ENCODE assay signal across 9 cellular contexts in genomic region chr1:23178931-23179330, GRCh38. TPM values are rescaled to one million over a fixed set of nuclear protein-coding genes. Genes with fewer than 3 reads are reported as not detected.
DNase-seq lines count a peak whose midpoint lies in the region; ATAC-seq, FAIRE-seq and TF ChIP-seq lines count a peak whose summit lies in the region.
"Had no signal": no experiment of that assay in that cellular context is flagged by ENCODE, and none has a peak within 500 bp of the region (broad histone marks: within the 10 kb centered on the region; RNA-seq: fewer than 3 reads in every experiment).

No MANE protein-coding gene starts in this region.

- TF ChIP-seq EP300 in ovary (IDR thresholded peaks at IDR 0.05) = no peak

- H3K27me3 Mint-ChIP-seq in activated CD8-positive, alpha-beta T cell treated with anti-CD3 and anti-CD28 coated beads for 36 hours = peaks cover 32% of the 10 kb centered on the region
- peaks cover 45% of the 10 kb centered on the region for H3K27me3 Mint-ChIP-seq in activated CD8-positive, alpha-beta T cell treated with anti-CD3 and anti-CD28 coated beads, Interleukin-2, amount 10 ng/mL, durations not matched to agents 7 days and 5 days (ENCODE audit: low read depth)
- peaks cover 27% of the 10 kb centered on the region for H3K27me3 Mint-ChIP-seq in type B pancreatic cell

- TF ChIP-seq POLR2A in ovary (IDR thresholded peaks at IDR 0.05) = no peak
- no peak for TF ChIP-seq POLR2A in H54 (IDR thresholded peaks at IDR 0.05; ENCODE audit: low read depth, low read length)

- ATAC-seq in activated CD8-positive, alpha-beta T cell treated with anti-CD3 and anti-CD28 coated beads for 36 hours = no peak
- no peak for ATAC-seq in activated CD8-positive, alpha-beta T cell treated with anti-CD3 and anti-CD28 coated beads, Interleukin-2, amount 10 ng/mL, durations not matched to agents 7 days and 5 days
- no peak for ATAC-seq in GM21786 (IDR thresholded peaks at IDR 0.05; ENCODE audit: unreplicated experiment)

- intact Hi-C loops in activated CD8-positive, alpha-beta T cell treated with anti-CD3 and anti-CD28 coated beads for 36 hours (cut with micrococcal nuclease) = no loop called here
- intact Hi-C loops in ovary (cut with DNase I) = loop anchor here in 1 of 4 donors (5.0 kb wide), 1 partner anchor 67 kb away; no protein-coding TSS in a partner anchor

- H3K4me3 ChIP-seq in fibroblast of the aortic adventitia (ENCODE audit: low read depth, low read length) (no peak overlapping the region), ovary (no peak overlapping the region)

- POLR2A ChIA-PET in activated CD8-positive, alpha-beta T cell treated with anti-CD3 and anti-CD28 coated beads for 36 hours (lab: Charles Lee) = interaction anchor here (0.7 to 1.9 kb wide), 2 partner anchors 79 to 1388 kb away, joined by 3 to 6 read pairs; no protein-coding TSS in a partner anchor
- POLR2A ChIA-PET in activated CD8-positive, alpha-beta T cell treated with anti-CD3 and anti-CD28 coated beads, Interleukin-2, amount 10 ng/mL, durations not matched to agents 7 days and 5 days (lab: Charles Lee) = no interaction called here

- peaks cover 4% of the 10 kb centered on the region for H3K4me1 ChIP-seq in ovary (ENCODE audit: insufficient read depth)

- CTCF ChIA-PET in activated CD8-positive, alpha-beta T cell treated with anti-CD3 and anti-CD28 coated beads for 36 hours (lab: Charles Lee) = interaction anchor here (1.0 to 15.7 kb wide), 3 partner anchors 68 to 124 kb away, joined by 3 to 748 read pairs (median 7); no protein-coding TSS in a partner anchor
- CTCF ChIA-PET in activated CD8-positive, alpha-beta T cell treated with anti-CD3 and anti-CD28 coated beads, Interleukin-2, amount 10 ng/mL, durations not matched to agents 7 days and 5 days (lab: Charles Lee) = interaction anchor here (0.7 to 12.6 kb wide), 3 partner anchors 55 to 81 kb away, joined by 3 to 735 read pairs (median 3); no protein-coding TSS in a partner anchor

- FAIRE-seq in H54 (lab: Jason Lieb, UNC) = no peak

- H3K9me3 ChIP-seq in ovary = no peaks in the 10 kb centered on the region

- no peak overlapping the region for H3K27ac ChIP-seq in ovary

- H3K36me3 ChIP-seq in ovary = no peaks in the 10 kb centered on the region

- H3K36me3 Mint-ChIP-seq in activated CD8-positive, alpha-beta T cell treated with anti-CD3 and anti-CD28 coated beads for 36 hours (ENCODE audit: low read depth) = no peaks in the 10 kb centered on the region
- no peaks in the 10 kb centered on the region for H3K36me3 Mint-ChIP-seq in activated CD8-positive, alpha-beta T cell treated with anti-CD3 and anti-CD28 coated beads, Interleukin-2, amount 10 ng/mL, durations not matched to agents 7 days and 5 days (ENCODE audit: low read depth)
- H3K36me3 Mint-ChIP-seq in type B pancreatic cell = no peaks in the 10 kb centered on the region

- no peak overlapping the region for H3K4me3 Mint-ChIP-seq in activated CD8-positive, alpha-beta T cell treated with anti-CD3 and anti-CD28 coated beads for 36 hours
- no peak overlapping the region for H3K4me3 Mint-ChIP-seq in activated CD8-positive, alpha-beta T cell treated with anti-CD3 and anti-CD28 coated beads, Interleukin-2, amount 10 ng/mL, durations not matched to agents 7 days and 5 days
- peak overlapping the region; percentile 65 for H3K4me3 Mint-ChIP-seq in type B pancreatic cell

- H3K27ac Mint-ChIP-seq in activated CD8-positive, alpha-beta T cell treated with anti-CD3 and anti-CD28 coated beads for 36 hours = no peak overlapping the region
- no peak overlapping the region for H3K27ac Mint-ChIP-seq in activated CD8-positive, alpha-beta T cell treated with anti-CD3 and anti-CD28 coated beads, Interleukin-2, amount 10 ng/mL, durations not matched to agents 7 days and 5 days
- peak overlapping the region; percentile 68 for H3K27ac Mint-ChIP-seq in type B pancreatic cell

- no peak for DNase-seq in activated CD8-positive, alpha-beta T cell treated with anti-CD3 and anti-CD28 coated beads for 36 hours
- no peak for DNase-seq in activated CD8-positive, alpha-beta T cell treated with anti-CD3 and anti-CD28 coated beads, Interleukin-2, amount 10 ng/mL, durations not matched to agents 7 days and 5 days
- DNase-seq in SK-MEL-5 (ENCODE audit: low read depth, low spot score) (peak; percentile 46), fibroblast of the aortic adventitia (ENCODE audit: low read depth) (peak; percentile 43), type B pancreatic cell (ENCODE audit: extremely low spot score, unreplicated experiment) (no peak), ovary (no peak), H54 (ENCODE audit: insufficient read length, low spot score) (no peak)
- DNase-seq: NCI-H1694 treated with DMSO at 0.1 percent for 48 hours had no signal

- H3K27me3 ChIP-seq in ovary = no peaks in the 10 kb centered on the region

- 57 to 61% (median 61%) methylated on average over 6 of the region's 6 CpGs for WGBS in ovary, 3 donors

- peak; percentile 24 for TF ChIP-seq CTCF in activated CD8-positive, alpha-beta T cell treated with anti-CD3 and anti-CD28 coated beads for 36 hours (IDR thresholded peaks at IDR 0.05)
- TF ChIP-seq CTCF in fibroblast of the aortic adventitia (IDR thresholded peaks at IDR 0.05; ENCODE audit: insufficient read depth, low read length) = peak; percentile 54
- TF ChIP-seq CTCF in type B pancreatic cell (conservative IDR thresholded peaks at IDR 0.05) = peak; percentile 67
- TF ChIP-seq CTCF in ovary (IDR thresholded peaks at IDR 0.05) = no peak

- H3K4me1 Mint-ChIP-seq in activated CD8-positive, alpha-beta T cell treated with anti-CD3 and anti-CD28 coated beads for 36 hours (ENCODE audit: low read depth) = peaks cover 16% of the 10 kb centered on the region
- H3K4me1 Mint-ChIP-seq in activated CD8-positive, alpha-beta T cell treated with anti-CD3 and anti-CD28 coated beads, Interleukin-2, amount 10 ng/mL, durations not matched to agents 7 days and 5 days (ENCODE audit: low read depth) = peaks cover 23% of the 10 kb centered on the region
- H3K4me1 Mint-ChIP-seq in type B pancreatic cell (ENCODE audit: unreplicated experiment) = no peaks in the 10 kb centered on the region

- no peaks in the 10 kb centered on the region for H3K9me3 Mint-ChIP-seq in activated CD8-positive, alpha-beta T cell treated with anti-CD3 and anti-CD28 coated beads for 36 hours
- H3K9me3 Mint-ChIP-seq in activated CD8-positive, alpha-beta T cell treated with anti-CD3 and anti-CD28 coated beads, Interleukin-2, amount 10 ng/mL, durations not matched to agents 7 days and 5 days (ENCODE audit: insufficient read depth) = no peaks in the 10 kb centered on the region
- H3K9me3 Mint-ChIP-seq in type B pancreatic cell = no peaks in the 10 kb centered on the region

- in situ Hi-C loops in SK-MEL-5 (cut with HindIII; ENCODE audit: low pct_unique_long_range_greater_than_20kb, low sequenced_read_pairs) = no loop called here

RNA-seq across cellular contexts. Expression of gene LUZP1, which starts 10.3 kb away (rescaled TPM):
- total RNA-seq in activated CD8-positive, alpha-beta T cell treated with anti-CD3 and anti-CD28 coated beads for 36 hours = 10 to 100 TPM; 14.9 to 16.0 TPM
- 10 to 100 TPM; 15.2 to 16.0 TPM for total RNA-seq in activated CD8-positive, alpha-beta T cell treated with anti-CD3 and anti-CD28 coated beads, Interleukin-2, amount 10 ng/mL, durations not matched to agents 7 days and 5 days
- 13.2 and 15.0 TPM in 2 replicates for total RNA-seq in SK-MEL-5 (2014; rRNA removed; shearing (Covaris generic))
- 7.5 and 12.8 TPM in 2 replicates for polyA plus RNA-seq in SK-MEL-5 (2015; cell fraction: cytosol; rRNA removed)
- polyA plus RNA-seq in SK-MEL-5 (2015; cell fraction: nucleus; rRNA removed) = 10.5 and 12.2 TPM in 2 replicates
- total RNA-seq in fibroblast of the aortic adventitia (ENCODE audit: low replicate concordance) (26.2 and 107 TPM in 2 replicates), type B pancreatic cell (ENCODE audit: low replicate concordance) (33.0 and 43.9 TPM in 2 replicates), ovary (10 to 100 TPM in 6 of 7 donors, 1 to 10 TPM in 1; 9.4 to 30.7 (median 23.2) TPM)
- polyA plus RNA-seq in ovary = 10 to 100 TPM in 1 of 2 donors, 1 to 10 TPM in 1; 6.8 to 28.5 TPM

RNA-seq across cellular contexts. Expression of gene HTR1D, which starts 38.4 kb away (rescaled TPM):
- total RNA-seq in activated CD8-positive, alpha-beta T cell treated with anti-CD3 and anti-CD28 coated beads for 36 hours = not detected
- not detected for total RNA-seq in activated CD8-positive, alpha-beta T cell treated with anti-CD3 and anti-CD28 coated beads, Interleukin-2, amount 10 ng/mL, durations not matched to agents 7 days and 5 days
- 0.05 TPM in 1 of 2 replicates, not detected in the other for total RNA-seq in SK-MEL-5 (2014; rRNA removed; shearing (Covaris generic))
- 0.14 TPM in 1 of 2 replicates, not detected in the other for polyA plus RNA-seq in SK-MEL-5 (2015; cell fraction: cytosol; rRNA removed)
- polyA plus RNA-seq in SK-MEL-5 (2015; cell fraction: nucleus; rRNA removed) = not detected in 2 replicates
- total RNA-seq in fibroblast of the aortic adventitia (ENCODE audit: low replicate concordance) (not detected in 2 replicates), type B pancreatic cell (ENCODE audit: low replicate concordance) (0.92 and 10.5 TPM in 2 replicates), ovary (under 1 TPM in 3 of 7 donors, not detected in 4; 0.08 to 0.80 (median 0.12) TPM)
- polyA plus RNA-seq in ovary = under 1 TPM in 1 of 2 donors, not detected in 1; 0.05 TPM

Comparison
In these comparisons a context has a peak if more than half of its experiments do, and no peak if none do; other contexts are left out.
1. DNase-seq: peak in SK-MEL-5 (single experiment) and fibroblast of the aortic adventitia (single experiment); none in activated CD8-positive, alpha-beta T cell treated with anti-CD3 and anti-CD28 coated beads for 36 hours (single experiment), activated CD8-positive, alpha-beta T cell treated with anti-CD3 and anti-CD28 coated beads, Interleukin-2, amount 10 ng/mL, durations not matched to agents 7 days and 5 days (single experiment), type B pancreatic cell (single experiment), ovary (0 of 5) and H54 (single experiment).
2. CTCF ChIP-seq: peak in activated CD8-positive, alpha-beta T cell treated with anti-CD3 and anti-CD28 coated beads for 36 hours (single experiment), fibroblast of the aortic adventitia (single experiment) and type B pancreatic cell (single experiment); none in ovary (0 of 3).